In the genomic region with DNA sequence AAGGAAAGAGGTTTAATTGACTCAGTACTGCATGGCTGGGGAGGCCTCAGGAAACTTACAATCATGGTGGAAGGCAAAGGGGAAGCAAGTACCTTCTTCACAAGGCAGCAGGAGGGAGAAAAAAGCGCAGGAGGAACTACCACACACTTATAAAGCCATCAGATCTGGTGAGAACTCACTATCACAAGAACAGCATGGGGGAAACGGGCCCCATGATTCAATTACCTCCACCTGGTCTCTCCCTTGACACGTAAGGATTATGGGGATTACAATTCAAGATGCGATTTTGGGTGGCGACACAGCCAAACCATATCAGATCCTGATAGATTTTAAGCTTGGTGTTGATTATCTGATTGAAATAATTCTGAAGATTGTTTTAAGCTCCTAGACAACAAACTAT, we compare ENCODE assay signal across 25 cellular contexts.
"Had no signal": no experiment of that assay in that cellular context is flagged by ENCODE, and none has a peak within 500 bp of the region (broad histone marks: within the 10 kb centered on the region; RNA-seq: fewer than 3 reads in every experiment).

No MANE protein-coding gene starts in this region.

- H3K9me3 Mint-ChIP-seq: activated B cell treated with CpG ODN at 0.5 μM for 24 hours; activated naive CD4-positive, alpha-beta T cell treated with anti-CD3 and anti-CD28 coated beads for 36 hours; activated naive CD8-positive, alpha-beta T cell treated with anti-CD3 and anti-CD28 coated beads, Interleukin-2, amount 10 ng/mL, durations not matched to agents 7 days and 5 days; activated T-cell treated with anti-CD3 and anti-CD28 coated beads, Interleukin-2, amount 50 U/mL, for 4 hours; effector memory CD8-positive, alpha-beta T cell; type B pancreatic cell had no signal

- DNase-seq: activated B cell treated with CpG ODN at 0.5 μM for 24 hours; activated CD4-positive, alpha-beta T cell treated with anti-CD3 and anti-CD28 coated beads for 36 hours; activated CD4-positive, alpha-beta T cell treated with anti-CD3 and anti-CD28 coated beads, Interleukin-2, amount 50 U/mL, for 4 hours; activated CD8-positive, alpha-beta memory T cell treated with anti-CD3 and anti-CD28 coated beads, Interleukin-2, amount 50 U/mL, for 48 hours; activated effector memory CD4-positive, alpha-beta T cell treated with Interleukin-2 at 50 U/mL for 16 hours; activated naive CD4-positive, alpha-beta T cell treated with anti-CD3 and anti-CD28 coated beads for 36 hours; activated naive CD8-positive, alpha-beta T cell treated with anti-CD3 and anti-CD28 coated beads, Interleukin-2, amount 10 ng/mL, durations not matched to agents 7 days and 5 days; activated T-cell treated with anti-CD3 and anti-CD28 coated beads, Interleukin-2, amount 50 U/mL, for 4 hours; amniotic stem cell; effector memory CD8-positive, alpha-beta T cell; gastrocnemius medialis; hippocampal formation; left ventricle myocardium superior; mammary epithelial cell; midbrain; occipital lobe; posterior cingulate gyrus; stimulated activated CD4-positive, alpha-beta T cell treated with anti-CD3 and anti-CD28 coated beads, Interleukin-4, amount 100 ng/mL, for 1 hour; stimulated activated naive CD4-positive, alpha-beta T cell; T-helper 1 cell; T-helper 9 cell had no signal

- ATAC-seq: activated CD4-positive, alpha-beta T cell treated with anti-CD3 and anti-CD28 coated beads for 36 hours; activated T-cell treated with anti-CD3 and anti-CD28 coated beads, Interleukin-2, amount 50 U/mL, for 4 hours; effector memory CD8-positive, alpha-beta T cell; gastrocnemius medialis; sciatic nerve had no signal

- H3K4me3 Mint-ChIP-seq: activated B cell treated with CpG ODN at 0.5 μM for 24 hours; activated CD4-positive, alpha-beta T cell treated with anti-CD3 and anti-CD28 coated beads for 36 hours; activated naive CD4-positive, alpha-beta T cell treated with anti-CD3 and anti-CD28 coated beads for 36 hours; activated naive CD8-positive, alpha-beta T cell treated with anti-CD3 and anti-CD28 coated beads, Interleukin-2, amount 10 ng/mL, durations not matched to agents 7 days and 5 days; activated T-cell treated with anti-CD3 and anti-CD28 coated beads, Interleukin-2, amount 50 U/mL, for 4 hours; effector memory CD8-positive, alpha-beta T cell; type B pancreatic cell had no signal

- H3K36me3 ChIP-seq: esophagus muscularis mucosa, gastrocnemius medialis, thoracic aorta had no signal

- H3K27ac ChIP-seq: esophagus muscularis mucosa, gastrocnemius medialis, thoracic aorta had no signal

- H3K4me1 Mint-ChIP-seq: activated CD4-positive, alpha-beta T cell treated with anti-CD3 and anti-CD28 coated beads for 36 hours; activated naive CD8-positive, alpha-beta T cell treated with anti-CD3 and anti-CD28 coated beads, Interleukin-2, amount 10 ng/mL, durations not matched to agents 7 days and 5 days had no signal

- H3K27ac Mint-ChIP-seq: activated B cell treated with CpG ODN at 0.5 μM for 24 hours; activated CD4-positive, alpha-beta T cell treated with anti-CD3 and anti-CD28 coated beads for 36 hours; activated naive CD4-positive, alpha-beta T cell treated with anti-CD3 and anti-CD28 coated beads for 36 hours; activated naive CD8-positive, alpha-beta T cell treated with anti-CD3 and anti-CD28 coated beads, Interleukin-2, amount 10 ng/mL, durations not matched to agents 7 days and 5 days; effector memory CD8-positive, alpha-beta T cell; type B pancreatic cell had no signal

- H3K4me3 ChIP-seq: esophagus muscularis mucosa, gastrocnemius medialis, thoracic aorta had no signal

- H3K27me3 ChIP-seq: esophagus muscularis mucosa, gastrocnemius medialis had no signal

- H3K27me3 Mint-ChIP-seq: activated B cell treated with CpG ODN at 0.5 μM for 24 hours, type B pancreatic cell had no signal

- H3K9me3 ChIP-seq: esophagus muscularis mucosa, gastrocnemius medialis, thoracic aorta had no signal

- H3K36me3 Mint-ChIP-seq: activated naive CD8-positive, alpha-beta T cell treated with anti-CD3 and anti-CD28 coated beads, Interleukin-2, amount 10 ng/mL, durations not matched to agents 7 days and 5 days had no signal
